28 cellular contexts compared by ENCODE assay signal in the genomic region with DNA sequence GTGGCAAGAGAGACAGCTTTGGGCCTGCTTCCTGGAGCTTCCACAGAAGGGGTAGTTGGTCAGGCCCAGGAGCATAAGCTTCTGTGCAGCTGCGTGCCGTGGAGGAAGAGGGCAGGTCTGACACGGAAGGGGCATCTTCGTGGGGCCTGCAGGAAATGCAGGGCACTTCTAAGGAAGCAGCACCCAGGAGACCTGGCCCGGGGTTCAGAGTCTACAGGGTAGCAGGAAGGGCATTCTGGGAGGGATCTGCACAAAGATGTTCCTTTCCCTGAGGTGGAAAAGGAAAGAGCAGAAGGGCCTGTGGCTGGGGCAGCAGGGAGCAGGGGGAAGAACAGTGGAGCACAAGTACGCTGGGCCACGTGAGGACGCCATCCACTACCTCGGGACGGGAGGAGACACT.
DNase-seq lines count a peak whose midpoint lies in the region; ATAC-seq and TF ChIP-seq lines count a peak whose summit lies in the region.
"Had no signal": no experiment of that assay in that cellular context is flagged by ENCODE, and none has a peak within 500 bp of the region (broad histone marks: within the 10 kb centered on the region; RNA-seq: fewer than 3 reads in every experiment).

No MANE protein-coding gene starts in this region.

- TF ChIP-seq CTCF in heart left ventricle (IDR thresholded peaks at IDR 0.05) (no peak), ascending aorta (IDR thresholded peaks at IDR 0.05) (no peak), neural crest cell (conservative IDR thresholded peaks at IDR 0.05) (no peak), transverse colon (IDR thresholded peaks at IDR 0.05) (no peak), lower leg skin (IDR thresholded peaks at IDR 0.05) (no peak)

- TF ChIP-seq POLR2A in heart left ventricle (IDR thresholded peaks at IDR 0.05), result no peak
- TF ChIP-seq POLR2A in transverse colon (IDR thresholded peaks at IDR 0.05), result no peak
- TF ChIP-seq POLR2A in lower leg skin (IDR thresholded peaks at IDR 0.05), result no peak

- in situ Hi-C loops in transverse colon (cut with MboI; ENCODE audit: low pct_ligation_motif_present in 1 of 4, low pct_unique_long_range_greater_than_20kb in 1 of 4, low sequenced_read_pairs in 3 of 4), result no loop called here

- POLR2A ChIA-PET in CD8-positive, alpha-beta memory T cell (lab: Charles Lee), result no interaction called here

- no peaks in the 10 kb centered on the region for H3K27me3 ChIP-seq in heart left ventricle
- no peaks in the 10 kb centered on the region for H3K27me3 ChIP-seq in ascending aorta
- H3K27me3 ChIP-seq in transverse colon, result no peaks in the 10 kb centered on the region
- H3K27me3 ChIP-seq in CD8-positive, alpha-beta memory T cell (ENCODE audit: insufficient read depth, low read length, poor library complexity, severe bottlenecking), result no peaks in the 10 kb centered on the region
- H3K27me3 ChIP-seq: left lung, suprapubic skin had no signal

- H3K27me3 Mint-ChIP-seq in neural crest cell (ENCODE audit: low read depth), result no peaks in the 10 kb centered on the region
- H3K27me3 Mint-ChIP-seq in CD8-positive, alpha-beta memory T cell, result no peaks in the 10 kb centered on the region
- H3K27me3 Mint-ChIP-seq: activated CD4-positive, alpha-beta T cell treated with anti-CD3 and anti-CD28 coated beads for 36 hours; activated T-cell treated with anti-CD3 and anti-CD28 coated beads, Interleukin-2, amount 50 U/mL, for 24 hours; B cell; naive thymus-derived CD8-positive, alpha-beta T cell; stimulated activated naive B cell treated with anti-CD40 and anti-IgM and Interleukin-4, amounts not matched to agents 10 μg/mL and 1 μg/mL and 100 μg/mL, for 72 hours had no signal

- DNase-seq in heart left ventricle (no peak), cardiac septum (ENCODE audit: low spot score) (no peak), ascending aorta (ENCODE audit: low spot score in 2 of 2) (no peak), neural crest cell (ENCODE audit: low read depth, low spot score) (no peak), transverse colon (no peak), lower leg skin (ENCODE audit: low spot score in 2 of 2) (no peak), NCI-H524 treated with DMSO at 0.1 percent for 48 hours (lab: John Stamatoyannopoulos, UW) (no peak)
- DNase-seq in CD8-positive, alpha-beta memory T cell, result no peak
- DNase-seq: activated CD4-positive, alpha-beta T cell treated with anti-CD3 and anti-CD28 coated beads for 36 hours; activated gamma-delta T cell treated with Interleukin-2 at 50 U/mL for 16 hours; activated T-cell treated with anti-CD3 and anti-CD28 coated beads, Interleukin-2, amount 50 U/mL, for 24 hours; COR-L47; DMS53; GM23248; HFFc6; Kasumi-1; left lung; naive thymus-derived CD8-positive, alpha-beta T cell; NCI-H146; NCI-H82; SHP77; stimulated activated CD4-positive, alpha-beta T cell treated with anti-CD3 and anti-CD28 coated beads, Interleukin-12 subunit alpha, Interleukin-12 subunit beta, amount 100 ng/mL, for 4 hours; stimulated activated CD4-positive, alpha-beta T cell treated with anti-CD3 and anti-CD28 coated beads, Interleukin-4, amount 100 ng/mL, for 24 hours; stimulated activated naive B cell treated with anti-CD40 and anti-IgM and Interleukin-4, amounts not matched to agents 10 μg/mL and 1 μg/mL and 100 μg/mL, for 72 hours had no signal

- intact Hi-C loops in heart left ventricle (cut with DNase I) (loop anchor here in 1 of 10 donors (2.0 kb wide), 1 partner anchor 13 kb away; no protein-coding TSS in a partner anchor), cardiac septum (cut with DNase I) (no loop called here), ascending aorta (cut with DNase I) (loop anchor here (5.0 to 10.0 kb wide), 3 partner anchors 229 to 346 kb away; a partner anchor contains a TSS), transverse colon (cut with DNase I; ENCODE audit: low total_unique reads) (no loop called here), lower leg skin (cut with DNase I; ENCODE audit: low total_unique reads) (no loop called here)

- H3K9me3 ChIP-seq in heart left ventricle, result no peaks in the 10 kb centered on the region
- no peaks in the 10 kb centered on the region for H3K9me3 ChIP-seq in ascending aorta
- no peaks in the 10 kb centered on the region for H3K9me3 ChIP-seq in transverse colon
- no peaks in the 10 kb centered on the region for H3K9me3 ChIP-seq in CD8-positive, alpha-beta memory T cell (ENCODE audit: low read length)
- H3K9me3 ChIP-seq: left lung, suprapubic skin had no signal

- H3K27ac ChIP-seq in heart left ventricle, result peak overlapping the region in 9 of 12 donors; percentile 41 to 86 (median 67)
- H3K27ac ChIP-seq in ascending aorta, result peak overlapping the region; percentile 79 to 83
- H3K27ac ChIP-seq in transverse colon, result peak overlapping the region; percentile 42 to 67 (median 58)
- H3K27ac ChIP-seq in CD8-positive, alpha-beta memory T cell (ENCODE audit: low read depth, low read length), result no peak overlapping the region
- H3K27ac ChIP-seq: GM23248, left lung, suprapubic skin had no signal

- no peaks in the 10 kb centered on the region for H3K36me3 Mint-ChIP-seq in neural crest cell (ENCODE audit: low read depth)
- peaks cover 0 to 6% (median 3%) of the 10 kb centered on the region in 3 donors for H3K36me3 Mint-ChIP-seq in CD8-positive, alpha-beta memory T cell

- H3K9me3 Mint-ChIP-seq in neural crest cell, result no peaks in the 10 kb centered on the region
- no peaks in the 10 kb centered on the region for H3K9me3 Mint-ChIP-seq in CD8-positive, alpha-beta memory T cell
- H3K9me3 Mint-ChIP-seq: activated T-cell treated with anti-CD3 and anti-CD28 coated beads, Interleukin-2, amount 50 U/mL, for 24 hours; HFFc6; naive thymus-derived CD8-positive, alpha-beta T cell; stimulated activated naive B cell treated with anti-CD40 and anti-IgM and Interleukin-4, amounts not matched to agents 10 μg/mL and 1 μg/mL and 100 μg/mL, for 72 hours; T-helper 2 cell treated with Interferon-gamma antibody and Interleukin-4, amounts not matched to agents 5 μg/mL and 100 μg/mL, for 36 hours had no signal

- H3K4me3 ChIP-seq in heart left ventricle (no peak overlapping the region), ascending aorta (no peak overlapping the region), transverse colon (no peak overlapping the region), lower leg skin (ENCODE audit: low read depth, poor library complexity, severe bottlenecking) (no peak overlapping the region)
- no peak overlapping the region for H3K4me3 ChIP-seq in CD8-positive, alpha-beta memory T cell (ENCODE audit: low read length)
- H3K4me3 ChIP-seq: GM23248, left lung, suprapubic skin had no signal

- WGBS in heart left ventricle, 4 donors, result 69 to 75% (median 74%) methylated on average over 10 of the region's 10 CpGs
- 73% methylated on average over 7 of the region's 10 CpGs; no CpG with 5 or more reads in 1 of the 2 donors for WGBS in transverse colon (ENCODE audit: low coverage in 1 of 2), 2 donors
- WGBS in lower leg skin, 2 donors, result 86 to 87% methylated on average over 10 of the region's 10 CpGs

- H3K4me3 Mint-ChIP-seq in neural crest cell, result no peak overlapping the region
- no peak overlapping the region for H3K4me3 Mint-ChIP-seq in CD8-positive, alpha-beta memory T cell
- H3K4me3 Mint-ChIP-seq: activated CD4-positive, alpha-beta T cell treated with anti-CD3 and anti-CD28 coated beads for 36 hours; activated T-cell treated with anti-CD3 and anti-CD28 coated beads, Interleukin-2, amount 50 U/mL, for 24 hours; B cell; HFFc6; stimulated activated naive B cell treated with anti-CD40 and anti-IgM and Interleukin-4, amounts not matched to agents 10 μg/mL and 1 μg/mL and 100 μg/mL, for 72 hours; T-helper 2 cell treated with Interferon-gamma antibody and Interleukin-4, amounts not matched to agents 5 μg/mL and 100 μg/mL, for 36 hours had no signal

- ATAC-seq in heart left ventricle, result no peak
- ATAC-seq: activated CD4-positive, alpha-beta T cell treated with anti-CD3 and anti-CD28 coated beads for 36 hours; HepG2; left lung; naive thymus-derived CD8-positive, alpha-beta T cell; stimulated activated naive B cell treated with anti-CD40 and anti-IgM and Interleukin-4, amounts not matched to agents 10 μg/mL and 1 μg/mL and 100 μg/mL, for 72 hours had no signal

- TF ChIP-seq EP300 in transverse colon (IDR thresholded peaks at IDR 0.05; ENCODE audit: low read depth), result no peak

- H3K4me1 ChIP-seq in heart left ventricle (peaks cover 0 to 76% (median 48%) of the 10 kb centered on the region in 12 donors), ascending aorta (peaks cover 16 to 54% of the 10 kb centered on the region in 2 donors), transverse colon (peaks cover 24 to 55% (median 47%) of the 10 kb centered on the region in 4 donors)
- no peaks in the 10 kb centered on the region for H3K4me1 ChIP-seq in CD8-positive, alpha-beta memory T cell (ENCODE audit: insufficient read depth, low read length)

- CTCF ChIA-PET in CD8-positive, alpha-beta memory T cell (lab: Charles Lee), result no interaction called here

- H3K4me1 Mint-ChIP-seq in neural crest cell, result no peaks in the 10 kb centered on the region
- peaks cover 3 to 10% (median 6%) of the 10 kb centered on the region in 3 donors for H3K4me1 Mint-ChIP-seq in CD8-positive, alpha-beta memory T cell
- H3K4me1 Mint-ChIP-seq: activated CD4-positive, alpha-beta T cell treated with anti-CD3 and anti-CD28 coated beads for 36 hours; B cell had no signal

- H3K27ac Mint-ChIP-seq in neural crest cell (ENCODE audit: unreplicated experiment), result peak overlapping the region; percentile 35
- peak overlapping the region in 3 of 8 donors; percentile 51 to 69 (median 56) for H3K27ac Mint-ChIP-seq in CD8-positive, alpha-beta memory T cell
- H3K27ac Mint-ChIP-seq: activated CD4-positive, alpha-beta T cell treated with anti-CD3 and anti-CD28 coated beads for 36 hours; activated T-cell treated with anti-CD3 and anti-CD28 coated beads, Interleukin-2, amount 50 U/mL, for 24 hours; B cell; HFFc6; stimulated activated naive B cell treated with anti-CD40 and anti-IgM and Interleukin-4, amounts not matched to agents 10 μg/mL and 1 μg/mL and 100 μg/mL, for 72 hours; T-helper 2 cell treated with Interferon-gamma antibody and Interleukin-4, amounts not matched to agents 5 μg/mL and 100 μg/mL, for 36 hours had no signal

- H3K36me3 ChIP-seq in heart left ventricle (no peaks in the 10 kb centered on the region), ascending aorta (no peaks in the 10 kb centered on the region), transverse colon (no peaks in the 10 kb centered on the region)
- no peaks in the 10 kb centered on the region for H3K36me3 ChIP-seq in CD8-positive, alpha-beta memory T cell (ENCODE audit: insufficient read depth, low read length)
- H3K36me3 ChIP-seq: left lung, suprapubic skin had no signal
